ENCODE assay signal across 17 cellular contexts in the genomic region with DNA sequence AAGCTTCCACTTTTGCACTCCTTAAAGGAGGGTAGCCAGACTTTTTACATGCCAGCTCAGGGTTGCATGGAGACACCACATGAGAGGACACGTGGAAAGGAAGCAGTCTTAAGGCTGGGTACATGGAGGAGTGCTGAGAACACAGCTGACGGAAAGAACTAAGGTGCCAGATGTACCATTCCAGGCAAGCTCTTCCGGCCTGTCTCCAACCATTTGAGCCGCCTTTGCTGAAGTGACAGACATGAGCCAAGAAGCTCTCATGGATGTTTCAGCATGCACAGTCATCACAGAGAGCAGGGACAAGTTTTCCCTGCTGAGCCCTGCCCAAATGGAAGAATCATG.
DNase-seq lines count a peak whose midpoint lies in the region; FAIRE-seq and TF ChIP-seq lines count a peak whose summit lies in the region.
"Had no signal": no experiment of that assay in that cellular context is flagged by ENCODE, and none has a peak within 500 bp of the region (broad histone marks: within the 10 kb centered on the region; RNA-seq: fewer than 3 reads in every experiment).

No MANE protein-coding gene starts in this region.

- no peak for TF ChIP-seq POLR2A in H1 (IDR thresholded peaks at IDR 0.05; ENCODE audit: control extremely low read depth in 1 of 2, low read depth in 2 of 2, low read length in 2 of 2)

- in situ Hi-C loops in GM23248 (cut with MboI), result no loop called here

- H2AK5ac ChIP-seq in H1 (ENCODE audit: low read depth, low read length), result no peak overlapping the region

- H3F3A ChIP-seq in GM23248 (ENCODE audit: insufficient read depth), result peaks cover 22% of the 10 kb centered on the region

- intact Hi-C loops in left ventricle myocardium inferior (cut with micrococcal nuclease), result no loop called here
- intact Hi-C loops in activated T-helper 1 cell treated with anti-CD3 and anti-CD28 coated beads, Interleukin-12 subunit alpha, Interleukin-12 subunit beta, Interleukin-2, Interleukin-4 antibody, amounts not matched to agents 30 ng/mL and 10 ng/mL and 1 ng/mL, durations not matched to agents 14 hours and 24 hours and 36 hours (cut with micrococcal nuclease), result no loop called here

- no peak overlapping the region for H3K27ac ChIP-seq in GM23248
- no peak overlapping the region for H3K27ac ChIP-seq in H1 (ENCODE audit: low read depth, low read length)
- H3K27ac ChIP-seq in left ventricle myocardium inferior (replicated peaks), result peak overlapping the region; percentile 49
- H3K27ac ChIP-seq in osteoblast (ENCODE audit: low read depth, low read length), result no peak overlapping the region

- H2BK5ac ChIP-seq in H1 (ENCODE audit: low read depth, low read length), result no peak overlapping the region

- H3K79me2 ChIP-seq in GM23248 (ENCODE audit: insufficient read depth) (no peaks in the 10 kb centered on the region), H1 (ENCODE audit: control insufficient read depth in 1 of 2, insufficient read depth in 2 of 2, low read length in 2 of 2) (no peaks in the 10 kb centered on the region), osteoblast (ENCODE audit: insufficient read depth, low read length) (no peaks in the 10 kb centered on the region)

- H3K9ac ChIP-seq in GM23248 (no peak overlapping the region), H1 (replicated peaks in 1 of 4; ENCODE audit: extremely low read depth in 1 of 4, low read depth in 3 of 4, low read length in 3 of 4) (no peak overlapping the region)

- no peak overlapping the region for H4K8ac ChIP-seq in H1 (ENCODE audit: extremely low read depth, insufficient read depth, low read length)

- no peaks in the 10 kb centered on the region for H3K9me2 ChIP-seq in GM23248 (ENCODE audit: insufficient read depth)

- no peak overlapping the region for H3K56ac ChIP-seq in H1 (replicated peaks; ENCODE audit: insufficient read length, low read depth, low read length)

- H3K4me2 ChIP-seq in GM23248 (ENCODE audit: unreplicated experiment) (no peak overlapping the region), H1 (ENCODE audit: insufficient read depth in 1 of 2, low read depth in 2 of 2, low read length in 2 of 2) (no peak overlapping the region), osteoblast (ENCODE audit: insufficient read depth, low read length) (no peak overlapping the region)

- no peaks in the 10 kb centered on the region for H3K23me2 ChIP-seq in H1 (ENCODE audit: low read depth, low read length)

- H2BK15ac ChIP-seq in H1 (ENCODE audit: low read length), result no peak overlapping the region

- no peaks in the 10 kb centered on the region for H3K79me1 ChIP-seq in H1 (ENCODE audit: low read depth, low read length)

- H4K5ac ChIP-seq in H1 (ENCODE audit: insufficient read length, low read depth, low read length), result no peak overlapping the region

- H2AFZ ChIP-seq in GM23248 (no peak overlapping the region), H1 (ENCODE audit: low read length) (peak overlapping the region; percentile 55; the same call in 1 of the 2 replicates), osteoblast (ENCODE audit: low read length) (no peak overlapping the region)

- POLR2A ChIA-PET in H1 (lab: Charles Lee; ENCODE audit: partially characterized antibody), result no interaction called here

- H3K27me3 Mint-ChIP-seq in activated T-helper 1 cell treated with anti-CD3 and anti-CD28 coated beads, Interleukin-12 subunit alpha, Interleukin-12 subunit beta, Interleukin-2, Interleukin-4 antibody, amounts not matched to agents 30 ng/mL and 10 ng/mL and 1 ng/mL, durations not matched to agents 14 hours and 24 hours and 36 hours (ENCODE audit: insufficient read depth), result peaks cover 3% of the 10 kb centered on the region
- H3K27me3 Mint-ChIP-seq: B cell; CD4-positive, alpha-beta T cell; IgD-negative memory B cell had no signal

- H4K91ac ChIP-seq in H1 (replicated peaks; ENCODE audit: insufficient read length, low read length), result no peak overlapping the region

- H3K36me3 ChIP-seq in GM23248 (ENCODE audit: low read depth) (no peaks in the 10 kb centered on the region), H1 (ENCODE audit: control insufficient read depth in 2 of 4, insufficient read depth in 4 of 4, low read length in 3 of 4) (no peaks in the 10 kb centered on the region), left ventricle myocardium inferior (no peaks in the 10 kb centered on the region), osteoblast (ENCODE audit: insufficient read depth, low read length) (no peaks in the 10 kb centered on the region), MG63 (no peaks in the 10 kb centered on the region)

- H3K4me3 Mint-ChIP-seq in activated T-helper 1 cell treated with anti-CD3 and anti-CD28 coated beads, Interleukin-12 subunit alpha, Interleukin-12 subunit beta, Interleukin-2, Interleukin-4 antibody, amounts not matched to agents 30 ng/mL and 10 ng/mL and 1 ng/mL, durations not matched to agents 14 hours and 24 hours and 36 hours, result no peak overlapping the region
- H3K4me3 Mint-ChIP-seq: B cell; CD4-positive, alpha-beta T cell had no signal

- no peak overlapping the region for H2BK12ac ChIP-seq in H1 (ENCODE audit: low read depth, low read length)

- no peak overlapping the region for H3K18ac ChIP-seq in H1 (ENCODE audit: extremely low read depth, low read length)

- FAIRE-seq in H1 (lab: Jason Lieb, UNC), result no peak
- FAIRE-seq: H54 had no signal

- H3K14ac ChIP-seq in H1 (ENCODE audit: insufficient read length), result no peak overlapping the region

- no peak overlapping the region for H3K27ac Mint-ChIP-seq in activated T-helper 1 cell treated with anti-CD3 and anti-CD28 coated beads, Interleukin-12 subunit alpha, Interleukin-12 subunit beta, Interleukin-2, Interleukin-4 antibody, amounts not matched to agents 30 ng/mL and 10 ng/mL and 1 ng/mL, durations not matched to agents 14 hours and 24 hours and 36 hours
- H3K27ac Mint-ChIP-seq: CD4-positive, alpha-beta T cell had no signal

- 44 to 60% methylated on average over 4 of the region's 4 CpGs for WGBS in GM23248 (ENCODE audit: low coverage in 1 of 2, low lambda C conversion rate in 2 of 2, missing lambda C conversion rate in 2 of 2), 2 experiments
- 92% methylated on average over 4 of the region's 4 CpGs; no CpG with 5 or more reads in 1 of the 2 experiments for WGBS in H1 (ENCODE audit: extremely low coverage in 1 of 2, insufficient coverage in 1 of 2, insufficient read length in 1 of 2, insufficient replicate concordance in 2 of 2, low coverage in 1 of 2, low lambda C conversion rate in 2 of 2, missing lambda C conversion rate in 1 of 2), 2 experiments

- H3K4me1 ChIP-seq in GM23248 (ENCODE audit: insufficient read depth) (peaks cover 34% of the 10 kb centered on the region), H1 (replicated peaks in 1 of 4; ENCODE audit: control insufficient read depth in 3 of 4, insufficient read depth in 4 of 4, low read length in 3 of 4) (no peaks in the 10 kb centered on the region), left ventricle myocardium inferior (peaks cover 34% of the 10 kb centered on the region), osteoblast (ENCODE audit: insufficient read depth, low read length) (peaks cover 32% of the 10 kb centered on the region)

- TF ChIP-seq RAD21 in H1 (IDR thresholded peaks at IDR 0.05 in 1 of 2, conservative IDR thresholded peaks at IDR 0.05 in 1 of 2; ENCODE audit: low read depth in 2 of 2, low read length in 2 of 2), result no peak

- no peak for TF ChIP-seq EP300 in H1 (IDR thresholded peaks at IDR 0.05; ENCODE audit: borderline replicate concordance in 1 of 2, low read depth in 2 of 2, low read length in 2 of 2)

- H3K4me1 Mint-ChIP-seq in activated T-helper 1 cell treated with anti-CD3 and anti-CD28 coated beads, Interleukin-12 subunit alpha, Interleukin-12 subunit beta, Interleukin-2, Interleukin-4 antibody, amounts not matched to agents 30 ng/mL and 10 ng/mL and 1 ng/mL, durations not matched to agents 14 hours and 24 hours and 36 hours (ENCODE audit: low read depth), result peaks cover 17% of the 10 kb centered on the region

- H3K27me3 ChIP-seq in GM23248 (replicated peaks; ENCODE audit: insufficient read depth) (no peaks in the 10 kb centered on the region), H1 (replicated peaks in 1 of 4; ENCODE audit: control insufficient read depth in 3 of 4, extremely low read depth in 1 of 4, insufficient read depth in 3 of 4, low read length in 3 of 4) (no peaks in the 10 kb centered on the region), left ventricle myocardium inferior (ENCODE audit: low read depth) (no peaks in the 10 kb centered on the region), osteoblast (ENCODE audit: insufficient read depth, low read length) (no peaks in the 10 kb centered on the region), MG63 (no peaks in the 10 kb centered on the region)

- no peaks in the 10 kb centered on the region for H3K9me3 Mint-ChIP-seq in activated T-helper 1 cell treated with anti-CD3 and anti-CD28 coated beads, Interleukin-12 subunit alpha, Interleukin-12 subunit beta, Interleukin-2, Interleukin-4 antibody, amounts not matched to agents 30 ng/mL and 10 ng/mL and 1 ng/mL, durations not matched to agents 14 hours and 24 hours and 36 hours
- H3K9me3 Mint-ChIP-seq: CD4-positive, alpha-beta T cell; IgD-negative memory B cell had no signal

- CTCF ChIA-PET in H1 (lab: Charles Lee; ENCODE audit: partially characterized antibody), result interaction anchor here (0.6 kb wide), 2 partner anchors 95 to 1577 kb away, joined by 3 to 5 read pairs; no protein-coding TSS in a partner anchor

- H2BK20ac ChIP-seq in H1 (ENCODE audit: low read length), result no peak overlapping the region

- no peak overlapping the region for H3K4ac ChIP-seq in H1 (replicated peaks; ENCODE audit: insufficient read length, low read depth, low read length)

- H3K9me3 ChIP-seq in GM23248 (ENCODE audit: low read depth) (no peaks in the 10 kb centered on the region), H1 (ENCODE audit: insufficient read depth in 2 of 2, low read depth in 1 of 2, low read length in 1 of 2) (no peaks in the 10 kb centered on the region), left ventricle myocardium inferior (replicated peaks) (no peaks in the 10 kb centered on the region), osteoblast (ENCODE audit: low read depth, low read length) (no peaks in the 10 kb centered on the region), MG63 (no peaks in the 10 kb centered on the region)

- TF ChIP-seq CTCF in H1 (IDR thresholded peaks at IDR 0.05; ENCODE audit: control extremely low read depth in 1 of 3, insufficient read depth in 1 of 3, low read depth in 1 of 3, low read length in 3 of 3) (no peak), left ventricle myocardium inferior (IDR thresholded peaks at IDR 0.05; ENCODE audit: borderline replicate concordance) (no peak), osteoblast (IDR thresholded peaks at IDR 0.05; ENCODE audit: extremely low read depth, low read depth, low read length) (no peak)

- H2BK120ac ChIP-seq in H1 (replicated peaks; ENCODE audit: low read depth, low read length), result no peak overlapping the region

- H3K23ac ChIP-seq in H1 (ENCODE audit: insufficient read length), result no peak overlapping the region

- peak; percentile 8 for DNase-seq in GM23248
- no peak for DNase-seq in H1 (ENCODE audit: low read depth in 1 of 2, low spot score in 2 of 2)
- DNase-seq in left ventricle myocardium inferior, result no peak
- peak; percentile 9 for DNase-seq in osteoblast (ENCODE audit: insufficient read length, low spot score, missing footprints)
- no peak for DNase-seq in activated T-helper 1 cell treated with anti-CD3 and anti-CD28 coated beads, Interleukin-12 subunit alpha, Interleukin-12 subunit beta, Interleukin-2, Interleukin-4 antibody, amounts not matched to agents 30 ng/mL and 10 ng/mL and 1 ng/mL, durations not matched to agents 14 hours and 24 hours and 36 hours (ENCODE audit: low spot score)
- no peak for DNase-seq in NCI-H524 (lab: John Stamatoyannopoulos, UW)
- DNase-seq in DMS79 treated with DMSO at 0.1 percent for 48 hours (lab: John Stamatoyannopoulos, UW), result no peak
- no peak for DNase-seq in MG63
- DNase-seq: CD4-positive, alpha-beta T cell; NCI-H1092; NCI-H1694; NCI-H446; NCI-H748 treated with DMSO at 0.1 percent for 48 hours; SHP77 had no signal

- H3K36me3 Mint-ChIP-seq in activated T-helper 1 cell treated with anti-CD3 and anti-CD28 coated beads, Interleukin-12 subunit alpha, Interleukin-12 subunit beta, Interleukin-2, Interleukin-4 antibody, amounts not matched to agents 30 ng/mL and 10 ng/mL and 1 ng/mL, durations not matched to agents 14 hours and 24 hours and 36 hours (ENCODE audit: low read depth), result no peaks in the 10 kb centered on the region
- H3K36me3 Mint-ChIP-seq: IgD-negative memory B cell had no signal

- no peak overlapping the region for H3K4me3 ChIP-seq in GM23248
- H3K4me3 ChIP-seq in H1 (ENCODE audit: extremely low read depth in 1 of 4, insufficient read depth in 2 of 4, low read depth in 3 of 4, low read length in 4 of 4), result no peak overlapping the region
- no peak overlapping the region for H3K4me3 ChIP-seq in left ventricle myocardium inferior
- H3K4me3 ChIP-seq in osteoblast (ENCODE audit: insufficient read depth, low read length), result no peak overlapping the region
- no peak overlapping the region for H3K4me3 ChIP-seq in MG63

- H4K20me1 ChIP-seq in GM23248 (ENCODE audit: insufficient read depth) (no peaks in the 10 kb centered on the region), H1 (replicated peaks in 1 of 2; ENCODE audit: control insufficient read depth in 1 of 2, insufficient read depth in 2 of 2, low read length in 2 of 2) (no peaks in the 10 kb centered on the region), osteoblast (ENCODE audit: insufficient read depth, low read length) (no peaks in the 10 kb centered on the region)

Comparison
In these comparisons a context has a peak if more than half of its experiments do, and no peak if none do; other contexts are left out.
1. DNase-seq: peak in GM23248 (single experiment) and osteoblast (single experiment); none in H1 (0 of 2), left ventricle myocardium inferior (single experiment), activated T-helper 1 cell treated with anti-CD3 and anti-CD28 coated beads, Interleukin-12 subunit alpha, Interleukin-12 subunit beta, Interleukin-2, Interleukin-4 antibody, amounts not matched to agents 30 ng/mL and 10 ng/mL and 1 ng/mL, durations not matched to agents 14 hours and 24 hours and 36 hours (single experiment), NCI-H524 (0 of 2), DMS79 treated with DMSO at 0.1 percent for 48 hours (single experiment) and MG63 (single experiment).